ENCODE assay signal across 8 cellular contexts in genomic region chr3:152556731-152557254, GRCh38.
DNase-seq lines count a peak whose midpoint lies in the region; ATAC-seq and TF ChIP-seq lines count a peak whose summit lies in the region.

No MANE protein-coding gene starts in this region.

- ATAC-seq in GM21529 (IDR thresholded peaks at IDR 0.05; ENCODE audit: unreplicated experiment) = peak; percentile 70

- H3K9me3 ChIP-seq in left ventricle myocardium inferior (replicated peaks) = peaks cover 21% of the 10 kb centered on the region
- no peaks in the 10 kb centered on the region for H3K9me3 ChIP-seq in testis

- H3K27me3 ChIP-seq in left ventricle myocardium inferior (ENCODE audit: low read depth) (no peaks in the 10 kb centered on the region), testis (no peaks in the 10 kb centered on the region)

- H3K36me3 ChIP-seq in left ventricle myocardium inferior = no peaks in the 10 kb centered on the region
- H3K36me3 ChIP-seq in testis (ENCODE audit: low read depth, missing control alignments) = no peaks in the 10 kb centered on the region

- no peak for TF ChIP-seq CTCF in left ventricle myocardium inferior (IDR thresholded peaks at IDR 0.05; ENCODE audit: borderline replicate concordance)
- TF ChIP-seq CTCF in testis (IDR thresholded peaks at IDR 0.05) = no peak

- H3K27ac ChIP-seq in left ventricle myocardium inferior (replicated peaks) (peak overlapping the region; percentile 90), testis (peak overlapping the region; percentile 24 to 84)

- H3K4me3 ChIP-seq in left ventricle myocardium inferior (no peak overlapping the region), testis (no peak overlapping the region)

- DNase-seq in CMK (ENCODE audit: low read depth) (peak; percentile 39), MV-4-11 (lab: John Stamatoyannopoulos, UW) (peak; percentile 57), left ventricle myocardium inferior (peak; percentile 23), testis (peak; percentile 43), SW480 (ENCODE audit: low spot score) (no peak), NCI-H526 (lab: John Stamatoyannopoulos, UW) (no peak), CD1c-positive myeloid dendritic cell (ENCODE audit: extremely low spot score) (no peak)

- no peak for TF ChIP-seq POLR2A in testis (IDR thresholded peaks at IDR 0.05)

- peaks cover 46% of the 10 kb centered on the region for H3K4me1 ChIP-seq in left ventricle myocardium inferior
- peaks cover 13% of the 10 kb centered on the region for H3K4me1 ChIP-seq in testis

- intact Hi-C loops in left ventricle myocardium inferior (cut with micrococcal nuclease) (no loop called here), testis (cut with DNase I; ENCODE audit: low total_unique reads) (no loop called here)

Comparison
In these comparisons a context has a peak if more than half of its experiments do, and no peak if none do; other contexts are left out.
1. DNase-seq: peak in CMK (single experiment), MV-4-11 (single experiment), left ventricle myocardium inferior (single experiment) and testis (single experiment); none in SW480 (single experiment), NCI-H526 (0 of 2) and CD1c-positive myeloid dendritic cell (single experiment).